9 cellular contexts compared by ENCODE assay signal in the genomic region with DNA sequence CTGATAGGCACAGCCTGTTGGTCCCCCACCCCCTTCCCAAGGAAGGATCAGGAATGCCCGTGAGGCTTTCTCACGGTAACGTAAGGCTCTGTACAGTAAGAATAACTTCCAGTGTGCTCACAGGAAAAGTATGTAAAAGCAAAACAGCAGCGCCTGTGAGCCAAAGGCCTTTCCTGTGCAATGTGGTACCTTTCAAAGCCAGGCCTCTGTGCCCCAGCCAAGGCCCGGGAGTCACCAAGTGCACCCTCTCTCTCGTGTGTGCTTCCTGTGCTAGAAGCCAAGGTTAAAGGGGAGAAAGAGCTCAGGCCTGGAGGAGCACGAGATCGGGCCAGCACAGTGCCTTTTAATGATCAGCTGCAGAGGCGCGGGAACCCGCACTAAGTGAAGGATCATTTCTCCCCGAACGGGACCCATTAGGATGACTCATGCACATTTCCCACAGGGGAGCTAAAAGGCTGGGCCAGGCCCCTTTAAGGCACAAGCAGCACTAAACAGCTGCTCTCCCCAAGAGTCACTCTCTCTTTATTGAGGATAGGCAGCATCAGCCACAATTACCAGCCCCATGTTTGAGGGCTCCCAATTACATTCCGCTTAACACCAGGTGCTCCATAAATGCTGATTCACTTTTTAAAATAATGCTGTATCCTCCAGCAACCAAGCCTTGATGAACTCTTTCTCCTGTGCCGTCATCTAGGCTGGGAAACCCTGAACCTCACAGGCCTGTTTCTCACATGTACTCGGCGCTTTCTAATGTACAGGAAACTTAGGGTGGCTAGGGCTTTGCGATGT. TPM values are rescaled to one million over a fixed set of nuclear protein-coding genes. Genes with fewer than 3 reads are reported as not detected.
DNase-seq lines count a peak whose midpoint lies in the region; FAIRE-seq and TF ChIP-seq lines count a peak whose summit lies in the region.
"Had no signal": no experiment of that assay in that cellular context is flagged by ENCODE, and none has a peak within 500 bp of the region (broad histone marks: within the 10 kb centered on the region; RNA-seq: fewer than 3 reads in every experiment).

No MANE protein-coding gene starts in this region.

- DNase-seq in AG04450 (ENCODE audit: low read depth, low spot score) (peak; percentile 91), amniotic stem cell (lab: John Stamatoyannopoulos, UW) (peak; percentile 82), kidney (peak; percentile 72), thyroid gland (no peak), NCI-H1930 (lab: John Stamatoyannopoulos, UW) (no peak), GM19238 (ENCODE audit: insufficient read length, low spot score) (no peak)
- no peak for DNase-seq in stimulated activated naive CD4-positive, alpha-beta T cell (lab: John Stamatoyannopoulos, UW)
- DNase-seq: activated naive CD8-positive, alpha-beta T cell treated with anti-CD3 and anti-CD28 coated beads, Interleukin-2, amount 10 ng/mL, durations not matched to agents 7 days and 5 days had no signal

- POLR2A ChIA-PET in AG04450 (lab: Yijun Ruan, JAX): interaction anchor here (0.5 to 1.9 kb wide), 10 partner anchors 9 to 83 kb away, joined by 3 to 12 read pairs (median 5); no protein-coding TSS in a partner anchor

- no peaks in the 10 kb centered on the region for H3K9me3 ChIP-seq in AG04450 (ENCODE audit: control insufficient read depth, insufficient read depth, low read length)
- no peaks in the 10 kb centered on the region for H3K9me3 ChIP-seq in HUES48 (ENCODE audit: control insufficient read depth, insufficient read depth, low read length)
- H3K9me3 ChIP-seq in kidney (ENCODE audit: control insufficient read depth in 1 of 2, low read length in 2 of 2): no peaks in the 10 kb centered on the region
- no peaks in the 10 kb centered on the region for H3K9me3 ChIP-seq in thyroid gland

- intact Hi-C loops in kidney (cut with DNase I) (no loop called here), thyroid gland (cut with DNase I) (no loop called here)

- no peak for FAIRE-seq in kidney (lab: Jason Lieb, UNC)

- WGBS in thyroid gland, 2 donors: 74 to 75% methylated on average over 17 to 18 of the region's 18 CpGs

- no peak for TF ChIP-seq POLR2A in thyroid gland (IDR thresholded peaks at IDR 0.05)

- CTCF ChIA-PET in AG04450 (lab: Charles Lee): interaction anchor here (0.6 to 1.5 kb wide), 5 partner anchors 12 to 133 kb away, joined by 3 to 7 read pairs (median 3); no protein-coding TSS in a partner anchor

- H3K4me3 ChIP-seq in AG04450 (ENCODE audit: low read depth, low read length) (peak overlapping the region; percentile 11), HUES48 (ENCODE audit: low read depth, low read length) (peak overlapping the region; percentile 3; the same call in 1 of the 2 replicates), kidney (ENCODE audit: low read length in 2 of 2) (no peak overlapping the region), thyroid gland (replicated peaks in 1 of 3) (no peak overlapping the region)

- peaks cover 56% of the 10 kb centered on the region for H3K4me1 ChIP-seq in HUES48 (ENCODE audit: control insufficient read depth, insufficient read depth, low read length)
- H3K4me1 ChIP-seq in kidney (ENCODE audit: control insufficient read depth in 1 of 2, insufficient read depth in 1 of 2, low read depth in 1 of 2, low read length in 2 of 2): peaks cover 46 to 51% of the 10 kb centered on the region in 2 donors
- H3K4me1 ChIP-seq in thyroid gland: peaks cover 43 to 56% of the 10 kb centered on the region in 2 donors

- TF ChIP-seq CTCF in AG04450 (IDR thresholded peaks at IDR 0.05; ENCODE audit: low read depth, low read length) (no peak), kidney (IDR thresholded peaks at IDR 0.05; ENCODE audit: borderline replicate concordance, extremely low read depth, insufficient read depth) (no peak), thyroid gland (IDR thresholded peaks at IDR 0.05) (no peak)

- peak overlapping the region; percentile 100 for H3K27ac ChIP-seq in AG04450 (ENCODE audit: low read depth, low read length)
- peak overlapping the region; percentile 66 for H3K27ac ChIP-seq in HUES48 (ENCODE audit: low read depth, low read length)
- peak overlapping the region; percentile 64 to 86 for H3K27ac ChIP-seq in kidney (ENCODE audit: low read depth in 2 of 2, low read length in 2 of 2)
- peak overlapping the region in 2 of 3 donors; percentile 73 to 84 for H3K27ac ChIP-seq in thyroid gland

- H3K9ac ChIP-seq in HUES48 (ENCODE audit: low read depth, low read length): peak overlapping the region; percentile 30
- peak overlapping the region in 1 of 2 donors; percentile 69 for H3K9ac ChIP-seq in kidney (ENCODE audit: low read length in 2 of 2)

- no peaks in the 10 kb centered on the region for H3K27me3 ChIP-seq in AG04450 (ENCODE audit: control insufficient read depth, insufficient read depth, low read length)
- no peaks in the 10 kb centered on the region for H3K27me3 ChIP-seq in HUES48 (ENCODE audit: control insufficient read depth, insufficient read depth, low read length)
- no peaks in the 10 kb centered on the region for H3K27me3 ChIP-seq in thyroid gland

- H3K36me3 ChIP-seq in HUES48 (ENCODE audit: control insufficient read depth, insufficient read depth, low read length): no peaks in the 10 kb centered on the region
- H3K36me3 ChIP-seq in kidney (ENCODE audit: control insufficient read depth in 1 of 2, insufficient read depth in 2 of 2, low read length in 2 of 2): peaks cover 0 to 2% of the 10 kb centered on the region in 2 donors
- H3K36me3 ChIP-seq in thyroid gland: no peaks in the 10 kb centered on the region

RNA-seq across cellular contexts. Expression of gene SHB, which starts 42.8 kb away (rescaled TPM):
- polyA plus RNA-seq in AG04450 (2011; rRNA removed) (16.7 and 20.3 TPM in 2 replicates), kidney (ENCODE audit: insufficient read depth, low read depth, low replicate concordance) (16.4 TPM)
- 28.6 and 31.8 TPM in 2 replicates for polyA minus RNA-seq in AG04450 (2011; rRNA and poly(A)+ RNA removed)
- total RNA-seq in kidney (39.8 TPM), thyroid gland (10 to 100 TPM; 18.4 to 27.5 (median 22.0) TPM)

Comparison
In these comparisons a context has a peak if more than half of its experiments do, and no peak if none do; other contexts are left out.
1. DNase-seq: peak in AG04450 (single experiment), amniotic stem cell (single experiment) and kidney (single experiment); none in thyroid gland (0 of 2), stimulated activated naive CD4-positive, alpha-beta T cell (0 of 6), NCI-H1930 (0 of 2) and GM19238 (single experiment).
2. H3K4me3 ChIP-seq: peak in AG04450 (single experiment) and HUES48 (single experiment); none in kidney (0 of 2) and thyroid gland (0 of 3).
3. Peak in every context shown above with its lines, with median percentiles within 50 percentile points of each other: H3K27ac ChIP-seq.